ENCODE assay signal across 8 cellular contexts in genomic region chr19:14006085-14006765, GRCh38. TPM values are rescaled to one million over a fixed set of nuclear protein-coding genes. Genes with fewer than 3 reads are reported as not detected.
DNase-seq lines count a peak whose midpoint lies in the region; ATAC-seq, FAIRE-seq and TF ChIP-seq lines count a peak whose summit lies in the region.

Gene RFX1 (minus strand): TSS chr19:14006320. CDS start chr19:13993843, 12,477 bp downstream.

- H3K9me3 ChIP-seq in kidney (ENCODE audit: control insufficient read depth in 1 of 2, low read length in 2 of 2) = no peaks in the 10 kb centered on the region

- peak; percentile 62 for ATAC-seq in GM19328 (IDR thresholded peaks at IDR 0.05; ENCODE audit: unreplicated experiment)
- peak; percentile 59 for ATAC-seq in HG03469 (IDR thresholded peaks at IDR 0.05; ENCODE audit: unreplicated experiment)

- peak within 1 kb of the TSS; percentile 97 to 100 for H3K27ac ChIP-seq in kidney (ENCODE audit: low read depth in 2 of 2, low read length in 2 of 2)

- H3K36me3 ChIP-seq in kidney (ENCODE audit: control insufficient read depth in 1 of 2, insufficient read depth in 2 of 2, low read length in 2 of 2) = no peaks in the 10 kb centered on the region

- H3K9ac ChIP-seq in kidney (ENCODE audit: low read length in 2 of 2) = peak within 1 kb of the TSS; percentile 61 to 98

- DNase-seq in AG20443 (ENCODE audit: low spot score) (peak; percentile 94), NCI-H526 (lab: John Stamatoyannopoulos, UW) (peak; percentile 96 to 99), choroid plexus epithelial cell (ENCODE audit: low read depth) (peak; percentile 100), kidney (peak; percentile 100)
- DNase-seq in activated CD4-positive, alpha-beta T cell treated with anti-CD3 and anti-CD28 coated beads for 4 hours = peak; percentile 100
- DNase-seq in stimulated activated CD4-positive, alpha-beta T cell treated with anti-CD3 and anti-CD28 coated beads, Interleukin-15, amount 100 ng/mL, for 24 hours = peak; percentile 100

- FAIRE-seq in kidney (lab: Jason Lieb, UNC) = peak; percentile 98

- intact Hi-C loops in kidney (cut with DNase I) = no loop called here

- H3K4me1 ChIP-seq in kidney (ENCODE audit: control insufficient read depth in 1 of 2, insufficient read depth in 1 of 2, low read depth in 1 of 2, low read length in 2 of 2) = peaks cover 21 to 23% of the 10 kb centered on the region in 2 donors

- H3K4me3 ChIP-seq in choroid plexus epithelial cell (ENCODE audit: low read depth, low read length) (peak within 1 kb of the TSS; percentile 82), kidney (ENCODE audit: low read length in 2 of 2) (peak within 1 kb of the TSS; percentile 66 to 92)

- TF ChIP-seq CTCF in choroid plexus epithelial cell (conservative IDR thresholded peaks at IDR 0.05; ENCODE audit: low read depth, low read length) = no peak
- no peak for TF ChIP-seq CTCF in kidney (IDR thresholded peaks at IDR 0.05; ENCODE audit: borderline replicate concordance, extremely low read depth, insufficient read depth)

RNA-seq across cellular contexts. Expression of gene RFX1, which starts in this region (rescaled TPM):
- 17.9 TPM for total RNA-seq in kidney
- 5.2 TPM for polyA plus RNA-seq in kidney (ENCODE audit: insufficient read depth, low read depth, low replicate concordance)

Comparison
In these comparisons a context has a peak if more than half of its experiments do, and no peak if none do; other contexts are left out.
1. Peak in every context shown above with its lines: DNase-seq, ATAC-seq, H3K4me3 ChIP-seq and H3K27ac ChIP-seq.